ENCODE assay signal across 9 cellular contexts in genomic region chr10:132036887-132037675, GRCh38. TPM values are rescaled to one million over a fixed set of nuclear protein-coding genes. Genes with fewer than 3 reads are reported as not detected.
DNase-seq lines count a peak whose midpoint lies in the region; ATAC-seq, FAIRE-seq and TF ChIP-seq lines count a peak whose summit lies in the region.
"Had no signal": no experiment of that assay in that cellular context is flagged by ENCODE, and none has a peak within 500 bp of the region (broad histone marks: within the 10 kb centered on the region; RNA-seq: fewer than 3 reads in every experiment).

No MANE protein-coding gene starts in this region.

- H3K4me1 Mint-ChIP-seq in CD4-positive, alpha-beta memory T cell: peaks cover 0 to 13% (median 8%) of the 10 kb centered on the region in 4 donors
- peaks cover 2 to 15% (median 6%) of the 10 kb centered on the region in 3 donors for H3K4me1 Mint-ChIP-seq in T-cell

- intact Hi-C loops in CD4-positive, alpha-beta memory T cell (cut with micrococcal nuclease): no loop called here
- intact Hi-C loops in left cardiac atrium (cut with DNase I) (loop anchor here in 1 of 2 donors (5.0 kb wide), 1 partner anchor 105 kb away; no protein-coding TSS in a partner anchor), pancreas (cut with DNase I) (no loop called here)

- peak in 2 of 4 experiments; percentile 32 to 36 for ATAC-seq in T-cell (replicated peaks in 1 of 4)
- peak; percentile 58 to 68 for ATAC-seq in left cardiac atrium
- ATAC-seq in pancreas: peak; percentile 55 to 84 (median 78)
- ATAC-seq in HG03175 (IDR thresholded peaks at IDR 0.05; ENCODE audit: unreplicated experiment): no peak
- ATAC-seq in GM18868 (IDR thresholded peaks at IDR 0.05; ENCODE audit: unreplicated experiment): no peak

- no peaks in the 10 kb centered on the region for H3K36me3 ChIP-seq in CD4-positive, alpha-beta memory T cell (ENCODE audit: insufficient read depth, low read length)
- H3K36me3 ChIP-seq in pancreas: no peaks in the 10 kb centered on the region
- H3K36me3 ChIP-seq in effector memory CD4-positive, alpha-beta T cell (ENCODE audit: control insufficient read depth, insufficient read depth, low read length): no peaks in the 10 kb centered on the region

- H3K27me3 Mint-ChIP-seq in CD4-positive, alpha-beta memory T cell: peaks cover 49% of the 10 kb centered on the region in 2 donors
- peaks cover 41 to 72% of the 10 kb centered on the region in 2 donors for H3K27me3 Mint-ChIP-seq in T-cell

- H3K9me3 ChIP-seq in CD4-positive, alpha-beta memory T cell (ENCODE audit: control insufficient read depth in 1 of 2, low read length in 2 of 2): no peaks in the 10 kb centered on the region
- H3K9me3 ChIP-seq in pancreas: no peaks in the 10 kb centered on the region
- H3K9me3 ChIP-seq in effector memory CD4-positive, alpha-beta T cell (ENCODE audit: control insufficient read depth, low read length): no peaks in the 10 kb centered on the region

- no peak for TF ChIP-seq CTCF in pancreas (IDR thresholded peaks at IDR 0.05)

- peak overlapping the region in 6 of 8 donors; percentile 20 to 58 (median 44) for H3K4me3 Mint-ChIP-seq in CD4-positive, alpha-beta memory T cell
- peak overlapping the region; percentile 50 to 56 (median 50) for H3K4me3 Mint-ChIP-seq in T-cell

- H3K36me3 Mint-ChIP-seq in CD4-positive, alpha-beta memory T cell: no peaks in the 10 kb centered on the region
- no peaks in the 10 kb centered on the region for H3K36me3 Mint-ChIP-seq in T-cell

- CTCF ChIA-PET in CD4-positive, alpha-beta memory T cell (lab: Charles Lee; ENCODE audit: partially characterized antibody): no interaction called here
- CTCF ChIA-PET in T-cell (lab: Charles Lee): interaction anchor here in 1 of 2 donors (0.6 kb wide), 1 partner anchor 157 kb away, joined by 4 read pairs; no protein-coding TSS in a partner anchor

- no peak overlapping the region for H3K4me3 ChIP-seq in CD4-positive, alpha-beta memory T cell (ENCODE audit: low read length in 2 of 2)
- peak overlapping the region; percentile 14 to 48 (median 33) for H3K4me3 ChIP-seq in pancreas
- H3K4me3 ChIP-seq in effector memory CD4-positive, alpha-beta T cell (ENCODE audit: insufficient read depth, low read depth, low read length, poor library complexity, severe bottlenecking): no peak overlapping the region

- H3K4me1 ChIP-seq in CD4-positive, alpha-beta memory T cell (ENCODE audit: insufficient read depth, low read length): no peaks in the 10 kb centered on the region
- H3K4me1 ChIP-seq in pancreas: no peaks in the 10 kb centered on the region
- H3K4me1 ChIP-seq in effector memory CD4-positive, alpha-beta T cell (ENCODE audit: control insufficient read depth, insufficient read depth, low read length, poor library complexity, severe bottlenecking): peaks cover 10% of the 10 kb centered on the region

- no peak for DNase-seq in CD4-positive, alpha-beta memory T cell
- DNase-seq in T-cell: no peak
- DNase-seq in left cardiac atrium: no peak
- peak in 2 of 6 donors; percentile 65 to 67 for DNase-seq in pancreas
- DNase-seq in effector memory CD4-positive, alpha-beta T cell: no peak
- no peak for DNase-seq in EL
- DNase-seq: foreskin melanocyte had no signal

- no peak overlapping the region for H3K27ac Mint-ChIP-seq in CD4-positive, alpha-beta memory T cell
- no peak overlapping the region for H3K27ac Mint-ChIP-seq in T-cell

- POLR2A ChIA-PET in CD4-positive, alpha-beta memory T cell (lab: Charles Lee; ENCODE audit: partially characterized antibody): no interaction called here
- POLR2A ChIA-PET in T-cell (lab: Charles Lee): no interaction called here

- H3K27ac ChIP-seq in CD4-positive, alpha-beta memory T cell (ENCODE audit: low read depth, low read length): no peak overlapping the region
- H3K27ac ChIP-seq in pancreas: no peak overlapping the region
- no peak overlapping the region for H3K27ac ChIP-seq in effector memory CD4-positive, alpha-beta T cell (ENCODE audit: insufficient read depth, low read length, poor library complexity, severe bottlenecking)

- FAIRE-seq in pancreas (lab: Jason Lieb, UNC): no peak

- 10 to 15% methylated on average over 32 to 44 of the region's 44 CpGs for WGBS in pancreas, 2 donors

- peaks cover 5% of the 10 kb centered on the region for H3K27me3 ChIP-seq in CD4-positive, alpha-beta memory T cell (ENCODE audit: insufficient read depth, low read length)
- H3K27me3 ChIP-seq in pancreas: peaks cover 0 to 5% (median 0%) of the 10 kb centered on the region in 4 donors
- peaks cover 6% of the 10 kb centered on the region for H3K27me3 ChIP-seq in effector memory CD4-positive, alpha-beta T cell (replicated peaks; ENCODE audit: control insufficient read depth, insufficient read depth, low read length, poor library complexity, severe bottlenecking)

- H3K9me3 Mint-ChIP-seq in CD4-positive, alpha-beta memory T cell: no peaks in the 10 kb centered on the region
- no peaks in the 10 kb centered on the region for H3K9me3 Mint-ChIP-seq in T-cell

RNA-seq across cellular contexts. Expression of gene JAKMIP3, which starts 28.7 kb away (rescaled TPM):
- under 1 TPM; 0.29 to 0.36 TPM for total RNA-seq in CD4-positive, alpha-beta memory T cell
- under 1 TPM in 1 of 2 donors, not detected in 1; 0.03 TPM for polyA plus RNA-seq in CD4-positive, alpha-beta memory T cell
- total RNA-seq in T-cell (under 1 TPM; 0.32 to 0.98 (median 0.50) TPM), left cardiac atrium (1 to 10 TPM in 1 of 2 donors, under 1 TPM in 1; 0.44 to 1.1 TPM), pancreas (under 1 TPM; 0.19 to 0.37 (median 0.28) TPM)
- polyA plus RNA-seq in pancreas: 1 to 10 TPM in 1 of 2 donors, under 1 TPM in 1; 0.95 to 1.4 TPM

RNA-seq across cellular contexts. Expression of gene BNIP3, which starts 55.4 kb away (rescaled TPM):
- total RNA-seq in CD4-positive, alpha-beta memory T cell: 10 to 100 TPM; 29.8 to 31.7 TPM
- polyA plus RNA-seq in CD4-positive, alpha-beta memory T cell: 10 to 100 TPM; 33.6 to 37.0 TPM
- total RNA-seq in T-cell: 10 to 100 TPM; 23.9 to 30.2 (median 27.8) TPM
- 10 to 100 TPM; 67.1 to 87.1 TPM for total RNA-seq in left cardiac atrium
- total RNA-seq in pancreas: 100 to 1,000 TPM in 4 of 6 donors, 10 to 100 TPM in 2; 65.7 to 471 (median 217) TPM
- 100 to 1,000 TPM in 1 of 2 donors, 10 to 100 TPM in 1; 84.2 to 166 TPM for polyA plus RNA-seq in pancreas

Comparison
In these comparisons a context has a peak if more than half of its experiments do, and no peak if none do; other contexts are left out.
1. H3K4me3 ChIP-seq: peak in pancreas (4 of 4); none in CD4-positive, alpha-beta memory T cell (0 of 2) and effector memory CD4-positive, alpha-beta T cell (single experiment).
2. ATAC-seq: peak in left cardiac atrium (2 of 2) and pancreas (4 of 4); none in HG03175 (single experiment) and GM18868 (single experiment).